In the genomic region with DNA sequence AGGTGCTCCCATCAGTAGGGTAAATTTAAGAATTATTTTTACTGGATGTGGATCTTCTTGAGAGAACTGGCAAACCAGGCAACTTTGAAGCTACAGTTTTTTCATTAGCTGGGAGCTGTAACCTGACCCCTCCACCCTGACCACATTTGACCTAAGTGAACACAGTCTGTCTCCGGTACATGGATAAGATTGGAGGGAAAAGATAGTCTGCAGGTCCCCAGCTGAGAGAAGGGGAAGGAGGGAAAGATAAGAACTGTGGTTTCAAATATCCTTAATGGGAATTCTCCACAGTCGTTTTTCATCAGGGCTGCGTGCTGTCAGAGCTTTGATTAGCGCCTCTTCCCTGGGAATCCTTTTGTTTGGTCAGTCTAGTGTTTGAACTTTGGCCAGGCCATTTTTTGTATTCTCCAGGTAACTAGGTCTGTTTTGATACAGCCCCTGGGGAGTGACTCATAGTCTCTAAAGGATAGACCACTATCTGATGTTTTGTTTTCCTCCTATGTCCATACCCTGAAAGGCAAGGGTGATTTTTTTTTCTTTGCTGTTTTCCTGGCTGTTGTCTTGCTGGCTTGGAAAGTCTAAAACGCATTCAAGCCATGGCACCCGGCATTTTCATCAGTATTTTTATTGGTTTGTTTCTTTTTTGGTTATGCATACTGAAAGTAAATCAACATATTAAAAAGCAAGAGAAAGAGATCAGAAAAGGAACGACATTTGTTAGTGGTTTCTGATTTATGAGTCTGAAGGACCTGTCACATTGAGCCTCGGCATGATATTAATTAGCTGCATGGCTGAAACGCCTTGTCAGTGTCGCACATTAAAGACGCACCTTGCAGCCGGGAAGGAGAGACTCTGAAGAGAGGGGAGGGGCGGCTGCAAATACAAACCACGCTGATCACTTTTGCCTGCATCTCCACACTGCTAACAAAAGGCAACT, we compare ENCODE assay signal across 8 cellular contexts.
DNase-seq lines count a peak whose midpoint lies in the region; TF ChIP-seq lines count a peak whose summit lies in the region.

No MANE protein-coding gene starts in this region.

- H3K27ac ChIP-seq in HUES48 (ENCODE audit: low read depth, low read length) (peak overlapping the region; percentile 80), OCI-LY3 (ENCODE audit: low read length) (no peak overlapping the region)
- no peak overlapping the region for H3K27ac ChIP-seq in effector memory CD4-positive, alpha-beta T cell (ENCODE audit: insufficient read depth, low read length, poor library complexity, severe bottlenecking)

- H3K9me3 ChIP-seq in HUES48 (ENCODE audit: control insufficient read depth, insufficient read depth, low read length) = peaks cover 9% of the 10 kb centered on the region
- H3K9me3 ChIP-seq in OCI-LY3 (ENCODE audit: insufficient read depth, low read length) = no peaks in the 10 kb centered on the region
- no peaks in the 10 kb centered on the region for H3K9me3 ChIP-seq in effector memory CD4-positive, alpha-beta T cell (ENCODE audit: control insufficient read depth, low read length)

- H3K4me1 Mint-ChIP-seq in CD14-positive monocyte = peaks cover 45% of the 10 kb centered on the region

- H3K27me3 ChIP-seq in HUES48 (ENCODE audit: control insufficient read depth, insufficient read depth, low read length) = no peaks in the 10 kb centered on the region
- no peaks in the 10 kb centered on the region for H3K27me3 ChIP-seq in OCI-LY3 (ENCODE audit: low read depth, low read length)
- H3K27me3 ChIP-seq in effector memory CD4-positive, alpha-beta T cell (replicated peaks; ENCODE audit: control insufficient read depth, insufficient read depth, low read length, poor library complexity, severe bottlenecking) = no peaks in the 10 kb centered on the region

- no peaks in the 10 kb centered on the region for H3K79me2 ChIP-seq in OCI-LY3 (ENCODE audit: low read length)

- peaks cover 1 to 11% (median 2%) of the 10 kb centered on the region in 3 donors for H3K27me3 Mint-ChIP-seq in CD14-positive monocyte (ENCODE audit: low read depth in 3 of 3)

- peak overlapping the region; percentile 51 to 61 for H3K4me3 Mint-ChIP-seq in CD14-positive monocyte

- H3K9me3 Mint-ChIP-seq in CD14-positive monocyte = peaks cover 0 to 7% (median 2%) of the 10 kb centered on the region in 7 donors

- H3K9ac ChIP-seq in HUES48 (ENCODE audit: low read depth, low read length) = no peak overlapping the region
- no peak overlapping the region for H3K9ac ChIP-seq in OCI-LY3 (ENCODE audit: low read length)

- H2AFZ ChIP-seq in OCI-LY3 (ENCODE audit: low read depth, low read length) = peak overlapping the region; percentile 74

- H3K36me3 Mint-ChIP-seq in CD14-positive monocyte = no peaks in the 10 kb centered on the region

- H3K27ac Mint-ChIP-seq in CD14-positive monocyte = peak overlapping the region in 5 of 7 donors; percentile 27 to 68 (median 56)

- H3K4me1 ChIP-seq in HUES48 (ENCODE audit: control insufficient read depth, insufficient read depth, low read length) (peaks cover 15% of the 10 kb centered on the region), OCI-LY3 (ENCODE audit: low read length) (peaks cover 15% of the 10 kb centered on the region)
- no peaks in the 10 kb centered on the region for H3K4me1 ChIP-seq in effector memory CD4-positive, alpha-beta T cell (ENCODE audit: control insufficient read depth, insufficient read depth, low read length, poor library complexity, severe bottlenecking)

- peak overlapping the region; percentile 60 for H3K4me2 ChIP-seq in OCI-LY3 (ENCODE audit: low read length)

- intact Hi-C loops in CD14-positive monocyte (cut with micrococcal nuclease) = no loop called here

- no peak for TF ChIP-seq CTCF in CD14-positive monocyte (IDR thresholded peaks at IDR 0.05)
- no peak for TF ChIP-seq CTCF in OCI-LY3 (IDR thresholded peaks at IDR 0.05; ENCODE audit: low read depth, low read length)

- DNase-seq in CD14-positive monocyte (ENCODE audit: low spot score) = no peak
- peak; percentile 58 for DNase-seq in fibroblast of peridontal ligament (ENCODE audit: extremely low read depth)
- DNase-seq in T-helper 9 cell = no peak
- DNase-seq in occipital lobe (lab: John Stamatoyannopoulos, UW) = no peak
- DNase-seq in effector memory CD4-positive, alpha-beta T cell = no peak
- no peak for DNase-seq in inferior parietal cortex (ENCODE audit: extremely low spot score)

- H3K36me3 ChIP-seq in HUES48 (ENCODE audit: control insufficient read depth, insufficient read depth, low read length) (no peaks in the 10 kb centered on the region), OCI-LY3 (replicated peaks; ENCODE audit: low read depth, low read length) (no peaks in the 10 kb centered on the region)
- no peaks in the 10 kb centered on the region for H3K36me3 ChIP-seq in effector memory CD4-positive, alpha-beta T cell (ENCODE audit: control insufficient read depth, insufficient read depth, low read length)

- no peaks in the 10 kb centered on the region for H4K20me1 ChIP-seq in OCI-LY3 (ENCODE audit: insufficient read depth, low read length)

- H3K4me3 ChIP-seq in HUES48 (ENCODE audit: low read depth, low read length) (no peak overlapping the region), OCI-LY3 (ENCODE audit: low read length) (peak overlapping the region; percentile 60)
- H3K4me3 ChIP-seq in effector memory CD4-positive, alpha-beta T cell (ENCODE audit: insufficient read depth, low read depth, low read length, poor library complexity, severe bottlenecking) = no peak overlapping the region
